In the genomic region with DNA sequence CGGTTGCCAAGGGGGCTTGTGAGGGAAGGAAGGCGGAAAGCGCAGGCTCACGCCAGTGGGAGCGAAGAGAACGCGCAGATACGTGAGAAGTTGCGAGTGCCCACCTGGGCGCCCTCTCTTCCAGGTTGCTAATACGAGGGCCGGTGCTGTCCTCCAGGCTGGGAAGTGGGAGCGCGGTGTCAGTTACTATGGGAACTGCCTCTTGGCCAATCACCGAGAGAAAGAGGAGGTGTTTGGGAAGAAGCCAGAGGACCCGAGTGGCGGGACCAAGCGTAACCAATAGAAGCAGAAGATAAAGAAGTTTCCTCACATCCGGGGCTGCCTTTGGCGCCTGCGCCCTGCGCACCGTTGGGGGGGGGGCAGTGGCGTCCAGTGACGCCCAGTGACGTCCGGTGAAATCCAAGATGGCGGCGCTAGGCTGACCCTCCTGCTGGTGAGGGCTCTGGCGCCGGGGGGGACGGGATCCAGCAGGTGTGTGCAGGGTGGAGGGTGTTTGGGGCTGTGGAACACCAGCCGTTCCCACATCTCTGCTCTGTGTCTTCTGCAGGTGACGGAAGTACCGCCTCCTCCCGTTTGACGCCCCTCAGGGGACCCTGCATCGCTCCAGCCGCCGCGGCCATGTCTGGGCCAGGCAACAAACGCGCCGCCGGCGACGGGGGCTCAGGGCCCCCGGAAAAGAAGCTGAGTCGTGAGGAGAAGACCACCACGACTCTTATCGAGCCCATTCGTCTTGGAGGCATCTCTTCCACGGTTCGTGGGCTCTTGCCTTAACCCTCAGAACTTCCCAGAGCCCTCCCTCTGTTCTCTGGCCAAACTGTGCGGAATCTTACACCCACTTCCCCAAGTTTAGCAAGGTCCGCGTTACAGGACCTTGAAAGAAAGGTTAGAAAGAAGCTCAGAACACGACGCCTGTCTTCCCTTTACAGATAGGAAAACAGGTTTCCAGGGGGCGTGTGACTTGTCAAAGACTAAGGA, we compare ENCODE assay signal across 8 cellular contexts.
DNase-seq lines count a peak whose midpoint lies in the region; ATAC-seq lines count a peak whose summit lies in the region.

Gene CFAP119 (minus strand): TSS at position 135 of the 975 bp plus-strand sequence. CDS start 314 bp downstream, outside the sequence.
Gene RNF40 (plus strand): TSS at position 395 of the 975 bp plus-strand sequence. CDS start 224 bp downstream, at position 619.

- peak; percentile 78 for ATAC-seq in GM19043 (IDR thresholded peaks at IDR 0.05; ENCODE audit: low read depth, unreplicated experiment)
- peak; percentile 90 for ATAC-seq in HG03354 (IDR thresholded peaks at IDR 0.05; ENCODE audit: poor library complexity, severe bottlenecking, unreplicated experiment)
- peak; percentile 95 for ATAC-seq in activated CD4-positive, CD25-positive, alpha-beta regulatory T cell treated with anti-CD3 and anti-CD28 coated beads, Interleukin-2, amount 50 U/mL, for 24 hours

- peak; percentile 100 for DNase-seq in AG20443 (ENCODE audit: low spot score)
- DNase-seq in NCI-H446 (lab: John Stamatoyannopoulos, UW), result peak; percentile 95 to 96
- peak; percentile 99 for DNase-seq in cerebellar cortex (ENCODE audit: low spot score)
- peak; percentile 99 for DNase-seq in islet precursor cell
- DNase-seq in stimulated activated CD4-positive, alpha-beta T cell treated with anti-CD3 and anti-CD28 coated beads, Interleukin-12 subunit alpha, Interleukin-12 subunit beta, amount 100 ng/mL, for 4 hours, result peak; percentile 80

Comparison
In these comparisons a context has a peak if more than half of its experiments do, and no peak if none do; other contexts are left out.
1. Peak in every context shown above with its lines: DNase-seq and ATAC-seq.